ENCODE assay signal across 21 cellular contexts in genomic region chr11:44903035-44903434, GRCh38. TPM values are rescaled to one million over a fixed set of nuclear protein-coding genes. Genes with fewer than 3 reads are reported as not detected.
DNase-seq lines count a peak whose midpoint lies in the region; ATAC-seq and TF ChIP-seq lines count a peak whose summit lies in the region.
"Had no signal": no experiment of that assay in that cellular context is flagged by ENCODE, and none has a peak within 500 bp of the region (broad histone marks: within the 10 kb centered on the region; RNA-seq: fewer than 3 reads in every experiment).

No MANE protein-coding gene starts in this region.

- intact Hi-C loops in esophagus squamous epithelium (cut with DNase I), result no loop called here

- H3K27me3 ChIP-seq in esophagus squamous epithelium (peaks cover 0 to 5% (median 0%) of the 10 kb centered on the region in 4 donors), H7 (ENCODE audit: control insufficient read depth, insufficient read depth, low read length) (no peaks in the 10 kb centered on the region)
- H3K27me3 ChIP-seq: BE2C had no signal

- no peak overlapping the region for H3K27ac ChIP-seq in esophagus squamous epithelium
- H3K27ac ChIP-seq: HL-60 had no signal

- H3K4me3 Mint-ChIP-seq in T-cell, result no peak overlapping the region
- H3K4me3 Mint-ChIP-seq in effector memory CD8-positive, alpha-beta T cell, result no peak overlapping the region
- H3K4me3 Mint-ChIP-seq: CD4-positive, CD25-positive, alpha-beta regulatory T cell; CD8-positive, alpha-beta memory T cell had no signal

- WGBS in esophagus squamous epithelium, 2 donors, result 71 to 75% methylated on average over 7 of the region's 7 CpGs

- no peak for TF ChIP-seq POLR2A in esophagus squamous epithelium (IDR thresholded peaks at IDR 0.05)

- no peaks in the 10 kb centered on the region for H3K4me1 ChIP-seq in esophagus squamous epithelium
- H3K4me1 ChIP-seq: BE2C, HAP-1 had no signal

- ATAC-seq in T-cell (replicated peaks in 1 of 4) (no peak), HG02981 (IDR thresholded peaks at IDR 0.05; ENCODE audit: unreplicated experiment) (no peak)
- ATAC-seq in effector memory CD8-positive, alpha-beta T cell (replicated peaks), result no peak
- ATAC-seq: GM12878 had no signal

- H3K4me3 ChIP-seq in esophagus squamous epithelium (no peak overlapping the region), H7 (ENCODE audit: insufficient read depth, low read depth, low read length) (no peak overlapping the region)
- H3K4me3 ChIP-seq: GM12878, HAP-1 had no signal

- no peaks in the 10 kb centered on the region for H3K4me1 Mint-ChIP-seq in T-cell
- H3K4me1 Mint-ChIP-seq in effector memory CD8-positive, alpha-beta T cell (ENCODE audit: low read depth in 2 of 2), result no peaks in the 10 kb centered on the region
- H3K4me1 Mint-ChIP-seq: CD8-positive, alpha-beta memory T cell had no signal

- H3K27ac Mint-ChIP-seq in T-cell, result peak overlapping the region; percentile 1 to 34
- peak overlapping the region; percentile 26 to 61 for H3K27ac Mint-ChIP-seq in effector memory CD8-positive, alpha-beta T cell

- no peaks in the 10 kb centered on the region for H3K27me3 Mint-ChIP-seq in T-cell
- no peaks in the 10 kb centered on the region for H3K27me3 Mint-ChIP-seq in effector memory CD8-positive, alpha-beta T cell
- H3K27me3 Mint-ChIP-seq: CD4-positive, CD25-positive, alpha-beta regulatory T cell had no signal

- DNase-seq in T-cell (no peak), iPS-NIHi7 (ENCODE audit: extremely low spot score) (peak; percentile 29), esophagus squamous epithelium (lab: John Stamatoyannopoulos, UW) (no peak), H7 (no peak), RPMI8226 (no peak)
- no peak for DNase-seq in effector memory CD8-positive, alpha-beta T cell
- DNase-seq: 8988T; BE2C; C1 segment of cervical spinal cord; CD4-positive, CD25-positive, alpha-beta regulatory T cell; CD8-positive, alpha-beta memory T cell; COR-L47; DMS 273 treated with DMSO at 0.1 percent for 48 hours; DMS53; DND-41; EL; GOT3 had no signal

- H3K36me3 Mint-ChIP-seq in T-cell, result peaks cover 20% of the 10 kb centered on the region
- H3K36me3 Mint-ChIP-seq in effector memory CD8-positive, alpha-beta T cell (ENCODE audit: insufficient read depth), result peaks cover 7% of the 10 kb centered on the region

- no peaks in the 10 kb centered on the region for H3K36me3 ChIP-seq in esophagus squamous epithelium
- no peaks in the 10 kb centered on the region for H3K36me3 ChIP-seq in H7 (replicated peaks; ENCODE audit: control insufficient read depth, insufficient read depth, low read length)
- H3K36me3 ChIP-seq: BE2C, HAP-1 had no signal

- CTCF ChIA-PET in T-cell (lab: Charles Lee), result no interaction called here

- no peaks in the 10 kb centered on the region for H3K9me3 ChIP-seq in esophagus squamous epithelium
- H3K9me3 ChIP-seq: BE2C, HAP-1 had no signal

- no peak for TF ChIP-seq CTCF in esophagus squamous epithelium (IDR thresholded peaks at IDR 0.05)

- H3K9me3 Mint-ChIP-seq in T-cell, result peaks cover 0 to 3% (median 0%) of the 10 kb centered on the region in 3 donors
- H3K9me3 Mint-ChIP-seq in effector memory CD8-positive, alpha-beta T cell, result no peaks in the 10 kb centered on the region

- POLR2A ChIA-PET in T-cell (lab: Charles Lee), result no interaction called here

RNA-seq across cellular contexts. Expression of gene TP53I11, which starts 47.6 kb away (rescaled TPM):
- total RNA-seq in T-cell (10 to 100 TPM in 4 of 5 donors, 1 to 10 TPM in 1; 6.6 to 27.0 (median 16.4) TPM), esophagus squamous epithelium (10 to 100 TPM; 27.3 to 32.1 (median 29.0) TPM)
- total RNA-seq in H7 (2014; rRNA removed; shearing (Covaris generic)), result 34.6 and 46.9 TPM in 2 replicates
